In the genomic region with DNA sequence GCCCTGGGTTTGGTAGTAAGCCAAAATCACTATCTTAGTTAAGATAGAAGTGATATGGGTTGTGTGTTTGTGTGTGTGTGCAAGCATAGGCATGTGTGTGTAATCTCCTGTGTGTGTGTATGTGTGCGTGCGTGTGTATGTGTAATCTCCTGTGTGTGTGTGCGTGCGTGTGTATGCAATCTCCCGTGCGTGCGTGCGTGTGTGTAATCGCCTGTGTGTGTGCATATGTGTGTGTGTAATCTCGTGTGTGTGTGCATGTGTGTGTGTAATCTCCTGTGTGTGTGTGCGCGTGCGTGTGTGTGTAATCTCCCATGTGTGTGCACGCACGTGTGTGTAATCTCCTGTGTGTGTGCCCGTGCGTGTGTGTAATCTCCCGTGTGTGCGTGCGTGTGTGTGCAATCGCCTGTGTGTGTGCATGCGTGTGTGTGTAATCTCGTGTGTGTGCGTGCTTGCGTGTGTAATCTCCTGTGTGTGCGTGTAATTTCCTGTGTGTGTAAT, we compare ENCODE assay signal across 18 cellular contexts.
DNase-seq lines count a peak whose midpoint lies in the region; ATAC-seq, FAIRE-seq and TF ChIP-seq lines count a peak whose summit lies in the region.
"Had no signal": no experiment of that assay in that cellular context is flagged by ENCODE, and none has a peak within 500 bp of the region (broad histone marks: within the 10 kb centered on the region; RNA-seq: fewer than 3 reads in every experiment).

No MANE protein-coding gene starts in this region.

- intact Hi-C loops in HepG2 (cut with micrococcal nuclease; ENCODE audit: unreplicated experiment) = no loop called here
- intact Hi-C loops in right lobe of liver (cut with DNase I) = no loop called here

- H3K56ac ChIP-seq in H1 (replicated peaks; ENCODE audit: insufficient read length, low read depth, low read length) = no peak overlapping the region

- BruUV-seq in HepG2 (replicated peaks; lab: Mats Ljungman, UMichigan) = no TSS peak

- no peak overlapping the region for H3K4me3 ChIP-seq in HepG2 (replicated peaks in 1 of 3; ENCODE audit: insufficient read depth in 1 of 3, low read depth in 2 of 3, low read length in 3 of 3)
- no peak overlapping the region for H3K4me3 ChIP-seq in right lobe of liver
- H3K4me3 ChIP-seq in H1 (ENCODE audit: extremely low read depth in 1 of 4, insufficient read depth in 2 of 4, low read depth in 3 of 4, low read length in 4 of 4) = no peak overlapping the region
- H3K4me3 ChIP-seq in neural progenitor cell = no peak overlapping the region

- H3K23ac ChIP-seq in H1 (ENCODE audit: insufficient read length) = no peak overlapping the region

- peak overlapping the region; percentile 23 for H4K91ac ChIP-seq in H1 (replicated peaks; ENCODE audit: insufficient read length, low read length)

- H3K27ac ChIP-seq in HepG2 (ENCODE audit: extremely low read length, insufficient read depth, low read length) (no peak overlapping the region), right lobe of liver (no peak overlapping the region), H1 (ENCODE audit: low read depth, low read length) (no peak overlapping the region), neural progenitor cell (no peak overlapping the region)
- H3K27ac ChIP-seq: 22Rv1, KMS-11 had no signal

- POLR2A ChIA-PET in HepG2 (lab: Yijun Ruan, JAX) = no interaction called here
- POLR2A ChIA-PET in H1 (lab: Charles Lee; ENCODE audit: partially characterized antibody) = no interaction called here

- CTCF ChIA-PET in HepG2 (lab: Yijun Ruan, JAX; ENCODE audit: low intra/inter-chr PET ratio, low total read pairs) (no interaction called here), H1 (lab: Charles Lee; ENCODE audit: partially characterized antibody) (interaction anchor here (0.9 kb wide), 1 partner anchor 30 kb away, joined by 3 read pairs; no protein-coding TSS in a partner anchor)

- H3K36me3 ChIP-seq in HepG2 (replicated peaks in 1 of 2; ENCODE audit: control insufficient read depth in 1 of 2, insufficient read depth in 2 of 2, low read length in 2 of 2) (no peaks in the 10 kb centered on the region), right lobe of liver (no peaks in the 10 kb centered on the region), H1 (ENCODE audit: control insufficient read depth in 2 of 4, insufficient read depth in 4 of 4, low read length in 3 of 4) (no peaks in the 10 kb centered on the region), neural progenitor cell (no peaks in the 10 kb centered on the region)

- H3K79me1 ChIP-seq in H1 (ENCODE audit: low read depth, low read length) = no peaks in the 10 kb centered on the region

- H3K18ac ChIP-seq in H1 (ENCODE audit: extremely low read depth, low read length) = peak overlapping the region; percentile 48; the same call in 1 of the 2 replicates

- peak overlapping the region; percentile 71; the same call in 1 of the 2 replicates for H2BK5ac ChIP-seq in H1 (ENCODE audit: low read depth, low read length)

- in situ Hi-C loops in HepG2 (cut with HindIII; ENCODE audit: extremely low pct_ligation_motif_present, low pct_unique_long_range_greater_than_20kb) = no loop called here

- no peak overlapping the region for H3K9ac ChIP-seq in HepG2 (ENCODE audit: insufficient read depth, low read depth, low read length)
- H3K9ac ChIP-seq in H1 (replicated peaks in 1 of 4; ENCODE audit: extremely low read depth in 1 of 4, low read depth in 3 of 4, low read length in 3 of 4) = no peak overlapping the region
- no peak overlapping the region for H3K9ac ChIP-seq in neural progenitor cell
- H3K9ac ChIP-seq: KMS-11 had no signal

- H3K27me3 Mint-ChIP-seq in neural progenitor cell (ENCODE audit: insufficient read depth, low read depth) = peaks cover 18% of the 10 kb centered on the region

- TF ChIP-seq CTCF in HepG2 (CRISPR knock-in tag; IDR thresholded peaks at IDR 0.05) (no peak), right lobe of liver (IDR thresholded peaks at IDR 0.05) (no peak), H1 (IDR thresholded peaks at IDR 0.05; ENCODE audit: control extremely low read depth in 1 of 3, insufficient read depth in 1 of 3, low read depth in 1 of 3, low read length in 3 of 3) (no peak), neural progenitor cell (IDR thresholded peaks at IDR 0.05) (no peak)

- H3K79me2 ChIP-seq in HepG2 (ENCODE audit: insufficient read depth, low read length) (no peaks in the 10 kb centered on the region), H1 (ENCODE audit: control insufficient read depth in 1 of 2, insufficient read depth in 2 of 2, low read length in 2 of 2) (no peaks in the 10 kb centered on the region), neural progenitor cell (ENCODE audit: low read depth) (no peaks in the 10 kb centered on the region)

- no peaks in the 10 kb centered on the region for H3K27me3 ChIP-seq in HepG2 (ENCODE audit: control insufficient read depth in 1 of 2, insufficient read depth in 2 of 2, low read length in 2 of 2)
- H3K27me3 ChIP-seq in right lobe of liver = no peaks in the 10 kb centered on the region
- H3K27me3 ChIP-seq in H1 (replicated peaks in 1 of 4; ENCODE audit: control insufficient read depth in 3 of 4, extremely low read depth in 1 of 4, insufficient read depth in 3 of 4, low read length in 3 of 4) = no peaks in the 10 kb centered on the region
- H3K27me3 ChIP-seq in neural progenitor cell = no peaks in the 10 kb centered on the region

- no peak for FAIRE-seq in HepG2 (lab: Jason Lieb, UNC)
- no peak for FAIRE-seq in H1 (lab: Jason Lieb, UNC)
- FAIRE-seq: GM12892, GM19239 had no signal

- no peak overlapping the region for H2BK120ac ChIP-seq in H1 (replicated peaks; ENCODE audit: low read depth, low read length)

- H3K4me3 Mint-ChIP-seq in neural progenitor cell = peak overlapping the region; percentile 16
- H3K4me3 Mint-ChIP-seq: CD4-positive, alpha-beta T cell had no signal

- TF ChIP-seq RAD21 in HepG2 (CRISPR knock-in tag; IDR thresholded peaks at IDR 0.05) (no peak), H1 (IDR thresholded peaks at IDR 0.05 in 1 of 2, conservative IDR thresholded peaks at IDR 0.05 in 1 of 2; ENCODE audit: low read depth in 2 of 2, low read length in 2 of 2) (no peak)

- H4K8ac ChIP-seq in H1 (ENCODE audit: extremely low read depth, insufficient read depth, low read length) = no peak overlapping the region

- H3K4me1 Mint-ChIP-seq in neural progenitor cell = peaks cover 43% of the 10 kb centered on the region

- H3K36me3 Mint-ChIP-seq in neural progenitor cell = no peaks in the 10 kb centered on the region

- WGBS in HepG2 (ENCODE audit: low lambda C conversion rate) = 85% methylated on average over 26 of the region's 26 CpGs
- 79% methylated on average over 11 of the region's 26 CpGs for WGBS in right lobe of liver (ENCODE audit: insufficient coverage, low coverage, low lambda C conversion rate, missing lambda C conversion rate)
- 85% methylated on average over 22 of the region's 26 CpGs; no CpG with 5 or more reads in 1 of the 2 experiments for WGBS in H1 (ENCODE audit: extremely low coverage in 1 of 2, insufficient coverage in 1 of 2, insufficient read length in 1 of 2, insufficient replicate concordance in 2 of 2, low coverage in 1 of 2, low lambda C conversion rate in 2 of 2, missing lambda C conversion rate in 1 of 2), 2 experiments

- H3K9me3 ChIP-seq in HepG2 (ENCODE audit: low read length) (no peaks in the 10 kb centered on the region), right lobe of liver (no peaks in the 10 kb centered on the region), H1 (ENCODE audit: insufficient read depth in 2 of 2, low read depth in 1 of 2, low read length in 1 of 2) (no peaks in the 10 kb centered on the region; a peak in 1 of 4 replicates), neural progenitor cell (ENCODE audit: low read depth) (no peaks in the 10 kb centered on the region)

- no peak overlapping the region for H3K4ac ChIP-seq in H1 (replicated peaks; ENCODE audit: insufficient read length, low read depth, low read length)

- H3K9me3 Mint-ChIP-seq in neural progenitor cell = peaks cover 5% of the 10 kb centered on the region
- H3K9me3 Mint-ChIP-seq: CD4-positive, alpha-beta T cell had no signal

- H3K4me2 ChIP-seq in HepG2 (ENCODE audit: low read depth, low read length) (no peak overlapping the region), H1 (ENCODE audit: insufficient read depth in 1 of 2, low read depth in 2 of 2, low read length in 2 of 2) (no peak overlapping the region), neural progenitor cell (no peak overlapping the region)
- H3K4me2 ChIP-seq: KMS-11 had no signal

- H3K27ac Mint-ChIP-seq in neural progenitor cell = peak overlapping the region; percentile 67
- H3K27ac Mint-ChIP-seq: CD4-positive, alpha-beta T cell had no signal

- no peak for DNase-seq in HepG2 (ENCODE audit: low spot score)
- no peak for DNase-seq in right lobe of liver
- DNase-seq in H1 (ENCODE audit: low read depth in 1 of 2, low spot score in 2 of 2) = no peak
- no peak for DNase-seq in neural progenitor cell (ENCODE audit: low spot score)
- no peak for DNase-seq in hypothalamus (lab: John Stamatoyannopoulos, UW)
- no peak for DNase-seq in NCI-H2227 (lab: John Stamatoyannopoulos, UW; ENCODE audit: unreplicated experiment)
- DNase-seq: C1 segment of cervical spinal cord; Calu3; CD4-positive, alpha-beta T cell; DMS 273 treated with DMSO at 0.1 percent for 48 hours; GOT3; HCEC 1CT had no signal

- H4K20me1 ChIP-seq in HepG2 (ENCODE audit: insufficient read depth, low read length) (no peaks in the 10 kb centered on the region), H1 (replicated peaks in 1 of 2; ENCODE audit: control insufficient read depth in 1 of 2, insufficient read depth in 2 of 2, low read length in 2 of 2) (peaks cover 0 to 2% of the 10 kb centered on the region in 2 experiments), neural progenitor cell (ENCODE audit: low read depth) (no peaks in the 10 kb centered on the region)

- H2AFZ ChIP-seq in HepG2 (ENCODE audit: low read length) = no peak overlapping the region
- no peak overlapping the region for H2AFZ ChIP-seq in H1 (ENCODE audit: low read length)
- H2AFZ ChIP-seq in neural progenitor cell (replicated peaks) = no peak overlapping the region

- peaks cover 14% of the 10 kb centered on the region for H3F3A ChIP-seq in neural progenitor cell (ENCODE audit: low read depth)

- ATAC-seq in HepG2 (no peak), right lobe of liver (no peak), HG03025 (IDR thresholded peaks at IDR 0.05; ENCODE audit: low FRiP score, unreplicated experiment) (no peak), HG03175 (IDR thresholded peaks at IDR 0.05; ENCODE audit: unreplicated experiment) (no peak)

- no peak for TF ChIP-seq EP300 in HepG2 (IDR thresholded peaks at IDR 0.05; ENCODE audit: low read depth in 2 of 2, low read length in 2 of 2)
- TF ChIP-seq EP300 in HepG2 (CRISPR knock-in tag; IDR thresholded peaks at IDR 0.05; ENCODE audit: borderline replicate concordance) = no peak
- TF ChIP-seq EP300 in H1 (IDR thresholded peaks at IDR 0.05; ENCODE audit: borderline replicate concordance in 1 of 2, low read depth in 2 of 2, low read length in 2 of 2) = no peak

- H2BK12ac ChIP-seq in H1 (ENCODE audit: low read depth, low read length) = peak overlapping the region; percentile 80; the same call in 1 of the 2 replicates

- no peaks in the 10 kb centered on the region for H3K4me1 ChIP-seq in HepG2 (ENCODE audit: insufficient read depth, low read length)
- no peaks in the 10 kb centered on the region for H3K4me1 ChIP-seq in right lobe of liver
- H3K4me1 ChIP-seq in H1 (replicated peaks in 1 of 4; ENCODE audit: control insufficient read depth in 3 of 4, insufficient read depth in 4 of 4, low read length in 3 of 4) = peaks cover 0 to 18% (median 5%) of the 10 kb centered on the region in 4 experiments; a peak in 5 of 7 replicates
- H3K4me1 ChIP-seq in neural progenitor cell = peaks cover 15% of the 10 kb centered on the region

- H3K14ac ChIP-seq in H1 (ENCODE audit: insufficient read length) = no peak overlapping the region

- 0 out of 2 replicates have a peak overlapping the region, but pooled peaks have one; percentile 80 for H2BK20ac ChIP-seq in H1 (ENCODE audit: low read length)

- TF ChIP-seq POLR2A in HepG2 (IDR thresholded peaks at IDR 0.05; ENCODE audit: insufficient read depth in 1 of 2, low read depth in 2 of 2, low read length in 2 of 2) (no peak), right lobe of liver (IDR thresholded peaks at IDR 0.05) (no peak), H1 (IDR thresholded peaks at IDR 0.05; ENCODE audit: control extremely low read depth in 1 of 2, low read depth in 2 of 2, low read length in 2 of 2) (no peak)

- H2BK15ac ChIP-seq in H1 (ENCODE audit: low read length) = peak overlapping the region; percentile 13; the same call in 1 of the 2 replicates

- H3K23me2 ChIP-seq in H1 (ENCODE audit: low read depth, low read length) = peaks cover 8% of the 10 kb centered on the region; the same call in 1 of the 2 replicates

- peak overlapping the region; percentile 95; the same call in 1 of the 2 replicates for H2AK5ac ChIP-seq in H1 (ENCODE audit: low read depth, low read length)

- no peak overlapping the region for H4K5ac ChIP-seq in H1 (ENCODE audit: insufficient read length, low read depth, low read length)
